9 cellular contexts compared by ENCODE assay signal in the genomic region with DNA sequence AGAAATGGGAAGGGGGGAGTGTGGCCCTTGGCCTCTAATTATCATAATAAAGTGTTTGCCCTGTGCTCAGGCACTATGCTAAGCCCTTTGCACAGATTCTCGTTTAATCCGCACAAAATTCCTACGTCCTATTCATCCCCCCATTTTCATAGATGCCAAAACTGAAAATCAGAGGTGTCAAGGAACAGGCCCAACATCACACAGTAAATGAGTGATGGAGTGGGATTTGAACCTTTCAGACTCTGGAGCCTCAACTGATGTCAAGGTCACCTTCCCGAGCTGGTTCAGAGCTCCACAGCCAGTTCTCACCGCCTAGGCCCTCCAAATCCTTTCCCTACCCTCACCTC.
DNase-seq lines count a peak whose midpoint lies in the region; ATAC-seq and TF ChIP-seq lines count a peak whose summit lies in the region.
"Had no signal": no experiment of that assay in that cellular context is flagged by ENCODE, and none has a peak within 500 bp of the region (broad histone marks: within the 10 kb centered on the region; RNA-seq: fewer than 3 reads in every experiment).

No MANE protein-coding gene starts in this region.

- H3K27ac ChIP-seq in lung (ENCODE audit: low read depth in 1 of 2, low read length in 1 of 2): peak overlapping the region; percentile 75 to 81
- H3K27ac ChIP-seq in thoracic aorta: peak overlapping the region; percentile 61 to 70

- 38 to 69% methylated on average over 5 of the region's 5 CpGs for WGBS in lung, 2 donors

- no peaks in the 10 kb centered on the region for H3K27me3 ChIP-seq in lung (ENCODE audit: control insufficient read depth, insufficient read depth)
- H3K27me3 ChIP-seq in thoracic aorta (replicated peaks; ENCODE audit: insufficient read depth): no peaks in the 10 kb centered on the region
- no peaks in the 10 kb centered on the region for H3K27me3 ChIP-seq in MG63

- H3K4me3 Mint-ChIP-seq in brain: peak overlapping the region; percentile 48 to 74 (median 60)

- ATAC-seq in lung (ENCODE audit: insufficient read depth, low FRiP score): no peak
- no peak for ATAC-seq in thoracic aorta (ENCODE audit: insufficient number of reproducible peaks, low FRiP score, low read depth)
- ATAC-seq in HG03571 (IDR thresholded peaks at IDR 0.05; ENCODE audit: unreplicated experiment): no peak

- H3K27me3 Mint-ChIP-seq in brain: no peaks in the 10 kb centered on the region
- H3K27me3 Mint-ChIP-seq: effector memory CD8-positive, alpha-beta T cell had no signal

- H3K36me3 Mint-ChIP-seq in brain: no peaks in the 10 kb centered on the region

- peaks cover 0 to 11% (median 0%) of the 10 kb centered on the region in 5 experiments for H3K9me3 Mint-ChIP-seq in brain
- H3K9me3 Mint-ChIP-seq: effector memory CD8-positive, alpha-beta T cell had no signal

- peaks cover 74% of the 10 kb centered on the region for H3K4me1 Mint-ChIP-seq in brain

- peaks cover 0 to 15% of the 10 kb centered on the region in 2 donors for H3K4me1 ChIP-seq in lung (ENCODE audit: control insufficient read depth in 2 of 2, insufficient read depth in 2 of 2, low read length in 2 of 2)
- peaks cover 15 to 33% of the 10 kb centered on the region in 2 donors for H3K4me1 ChIP-seq in thoracic aorta (ENCODE audit: control insufficient read depth in 1 of 2, low read depth in 2 of 2)

- DNase-seq in NCI-H82 (lab: John Stamatoyannopoulos, UW) (peak; percentile 31), NCI-H82 treated with DMSO at 0.1 percent for 48 hours (lab: John Stamatoyannopoulos, UW; ENCODE audit: unreplicated experiment) (no peak), lung (ENCODE audit: low spot score) (no peak), thoracic aorta (ENCODE audit: low spot score) (no peak), NCI-H1417 (lab: John Stamatoyannopoulos, UW) (no peak), MG63 (no peak)

- TF ChIP-seq CTCF in brain (conservative IDR thresholded peaks at IDR 0.05) (no peak), lung (IDR thresholded peaks at IDR 0.05; ENCODE audit: control extremely low read depth, extremely low read depth) (no peak), thoracic aorta (IDR thresholded peaks at IDR 0.05) (no peak)

- no peak overlapping the region for H3K4me3 ChIP-seq in lung
- H3K4me3 ChIP-seq in thoracic aorta: peak overlapping the region; percentile 58
- H3K4me3 ChIP-seq in MG63: no peak overlapping the region

- H3K27ac Mint-ChIP-seq in brain: peak overlapping the region; percentile 86 to 100 (median 98)

- no peaks in the 10 kb centered on the region for H3K9me3 ChIP-seq in lung (ENCODE audit: control insufficient read depth in 2 of 2, insufficient read depth in 1 of 2, low read length in 1 of 2)
- H3K9me3 ChIP-seq in thoracic aorta: no peaks in the 10 kb centered on the region
- no peaks in the 10 kb centered on the region for H3K9me3 ChIP-seq in MG63

- H3K36me3 ChIP-seq in lung (ENCODE audit: control insufficient read depth in 2 of 2, insufficient read depth in 2 of 2, low read length in 2 of 2) (no peaks in the 10 kb centered on the region), thoracic aorta (no peaks in the 10 kb centered on the region), MG63 (no peaks in the 10 kb centered on the region)
